Comparison of ENCODE assay signal across 8 cellular contexts in genomic region chr20:49888341-49889244, GRCh38. TPM values are rescaled to one million over a fixed set of nuclear protein-coding genes. Genes with fewer than 3 reads are reported as not detected.
DNase-seq lines count a peak whose midpoint lies in the region; ATAC-seq lines count a peak whose summit lies in the region.

No MANE protein-coding gene starts in this region.

- ATAC-seq in Right ventricle myocardium inferior: no peak

- intact Hi-C loops in Right ventricle myocardium inferior (cut with DNase I): no loop called here
- intact Hi-C loops in cardiac septum (cut with DNase I): loop anchor here (5.0 kb wide), 2 partner anchors 276 to 341 kb away; no protein-coding TSS in a partner anchor

- peak; percentile 64 for DNase-seq in Right ventricle myocardium inferior (ENCODE audit: missing footprints)
- DNase-seq in cardiac septum (ENCODE audit: low spot score): no peak
- DNase-seq in NCI-H2227 treated with DMSO at 0.1 percent for 48 hours (lab: John Stamatoyannopoulos, UW): peak; percentile 74
- DNase-seq in activated CD4-positive, CD25-positive, alpha-beta regulatory T cell treated with anti-CD3 and anti-CD28 coated beads, Interleukin-2, amount 50 U/mL, for 72 hours: peak; percentile 58
- DNase-seq in cerebellar cortex (ENCODE audit: low spot score): peak; percentile 95
- peak; percentile 78 for DNase-seq in kidney tubule cell (ENCODE audit: low spot score)
- peak; percentile 24 for DNase-seq in stimulated activated CD4-positive, alpha-beta T cell treated with anti-CD3 and anti-CD28 coated beads, Interleukin-2, amount 100 ng/mL, for 4 hours (ENCODE audit: low read depth)
- no peak for DNase-seq in NCI-H774 (lab: John Stamatoyannopoulos, UW)

RNA-seq across cellular contexts. Expression of gene SPATA2, which starts 26.7 kb away (rescaled TPM):
- 8.0 TPM for total RNA-seq in Right ventricle myocardium inferior
- total RNA-seq in cardiac septum: 4.9 TPM

RNA-seq across cellular contexts. Expression of gene RNF114, which starts 47.6 kb away (rescaled TPM):
- total RNA-seq in Right ventricle myocardium inferior (47.6 TPM), cardiac septum (45.8 TPM)

Comparison
In these comparisons a context has a peak if more than half of its experiments do, and no peak if none do; other contexts are left out.
1. DNase-seq: peak in Right ventricle myocardium inferior (single experiment), NCI-H2227 treated with DMSO at 0.1 percent for 48 hours (single experiment), activated CD4-positive, CD25-positive, alpha-beta regulatory T cell treated with anti-CD3 and anti-CD28 coated beads, Interleukin-2, amount 50 U/mL, for 72 hours (single experiment), cerebellar cortex (single experiment), kidney tubule cell (single experiment) and stimulated activated CD4-positive, alpha-beta T cell treated with anti-CD3 and anti-CD28 coated beads, Interleukin-2, amount 100 ng/mL, for 4 hours (single experiment); none in cardiac septum (single experiment) and NCI-H774 (single experiment).